8 cellular contexts compared by ENCODE assay signal in genomic region chr17:56678249-56679144, GRCh38.
A peak's percentile ranks its signal among the peaks of the same experiment; 100 is the strongest.
DNase-seq lines count a peak whose midpoint lies in the region; TF ChIP-seq lines count a peak whose summit lies in the region.

No MANE protein-coding gene starts in this region.

- H3K9me3 ChIP-seq in osteoblast (ENCODE audit: low read depth, low read length): no peaks in the 10 kb centered on the region

- DNase-seq in DMS 273 (lab: John Stamatoyannopoulos, UW; ENCODE audit: unreplicated experiment) (peak; percentile 88), NCI-H82 treated with DMSO at 0.1 percent for 48 hours (lab: John Stamatoyannopoulos, UW; ENCODE audit: unreplicated experiment) (peak; percentile 42), fibroblast of villous mesenchyme (ENCODE audit: low read depth) (peak; percentile 2), osteoblast (ENCODE audit: insufficient read length, low spot score, missing footprints) (no peak), SHP77 (lab: John Stamatoyannopoulos, UW) (no peak), NCI-H345 treated with DMSO at 0.1 percent for 48 hours (lab: John Stamatoyannopoulos, UW; ENCODE audit: unreplicated experiment) (no peak), putamen (ENCODE audit: low spot score) (no peak), NCI-H345 (lab: John Stamatoyannopoulos, UW) (no peak)

- no peaks in the 10 kb centered on the region for H3K36me3 ChIP-seq in osteoblast (ENCODE audit: insufficient read depth, low read length)

- H4K20me1 ChIP-seq in osteoblast (ENCODE audit: insufficient read depth, low read length): no peaks in the 10 kb centered on the region

- no peaks in the 10 kb centered on the region for H3K79me2 ChIP-seq in osteoblast (ENCODE audit: insufficient read depth, low read length)

- no peak overlapping the region for H3K27ac ChIP-seq in osteoblast (ENCODE audit: low read depth, low read length)

- TF ChIP-seq CTCF in fibroblast of villous mesenchyme (IDR thresholded peaks at IDR 0.05; ENCODE audit: insufficient read depth, low read depth, low read length) (no peak), osteoblast (IDR thresholded peaks at IDR 0.05; ENCODE audit: extremely low read depth, low read depth, low read length) (no peak)

- peaks cover 15% of the 10 kb centered on the region for H3K4me1 ChIP-seq in osteoblast (ENCODE audit: insufficient read depth, low read length)

- H3K27me3 ChIP-seq in osteoblast (ENCODE audit: insufficient read depth, low read length): peaks cover 51% of the 10 kb centered on the region

- peak overlapping the region; percentile 80 for H3K4me2 ChIP-seq in osteoblast (ENCODE audit: insufficient read depth, low read length)

- H3K4me3 ChIP-seq in fibroblast of villous mesenchyme (ENCODE audit: low read depth, low read length) (peak overlapping the region; percentile 17), osteoblast (ENCODE audit: insufficient read depth, low read length) (peak overlapping the region; percentile 47)

- peak overlapping the region; percentile 61 for H2AFZ ChIP-seq in osteoblast (ENCODE audit: low read length)

Comparison
In these comparisons a context has a peak if more than half of its experiments do, and no peak if none do; other contexts are left out.
1. DNase-seq: peak in DMS 273 (single experiment), NCI-H82 treated with DMSO at 0.1 percent for 48 hours (single experiment) and fibroblast of villous mesenchyme (single experiment); none in osteoblast (single experiment), SHP77 (0 of 2), NCI-H345 treated with DMSO at 0.1 percent for 48 hours (single experiment), putamen (single experiment) and NCI-H345 (single experiment).